In genomic region chr10:102420443-102420809, GRCh38 we compare ENCODE assay signal across 8 cellular contexts. TPM values are rescaled to one million over a fixed set of nuclear protein-coding genes. Genes with fewer than 3 reads are reported as not detected.
DNase-seq lines count a peak whose midpoint lies in the region; ATAC-seq and TF ChIP-seq lines count a peak whose summit lies in the region.

No MANE protein-coding gene starts in this region.

- peaks cover 15% of the 10 kb centered on the region for H3K4me1 ChIP-seq in MM.1S (ENCODE audit: low read length)

- H3K36me3 ChIP-seq in MM.1S (replicated peaks; ENCODE audit: insufficient read depth, low read length) = no peaks in the 10 kb centered on the region

- H3K9me3 ChIP-seq in MM.1S (replicated peaks; ENCODE audit: insufficient read depth, low read length) = no peaks in the 10 kb centered on the region

- peak overlapping the region; percentile 80; the same call in 1 of the 2 replicates for H3K9ac ChIP-seq in MM.1S (ENCODE audit: low read length)

- H3K27ac ChIP-seq in MM.1S (ENCODE audit: low read length) = peak overlapping the region; percentile 74; the same call in 1 of the 2 replicates

- H3K4me1 Mint-ChIP-seq in effector memory CD8-positive, alpha-beta T cell (ENCODE audit: low read depth in 2 of 2) = peaks cover 28 to 29% of the 10 kb centered on the region in 2 donors
- H3K4me1 Mint-ChIP-seq in natural killer cell treated with Interleukin-12 subunit alpha and Interleukin-12 subunit beta and Interleukin-15 and Interleukin-18, amount 100 ng/mL, for 72 hours (ENCODE audit: low read depth in 2 of 2) = peaks cover 12 to 24% of the 10 kb centered on the region in 2 donors

- H3K4me3 ChIP-seq in AG09309 (ENCODE audit: control insufficient read depth, low read depth, low read length) = peak overlapping the region; percentile 83
- peak overlapping the region; percentile 86 for H3K4me3 ChIP-seq in MM.1S (ENCODE audit: low read length)

- ATAC-seq in GM21390 (IDR thresholded peaks at IDR 0.05; ENCODE audit: unreplicated experiment) (peak; percentile 44), GM21717 (IDR thresholded peaks at IDR 0.05; ENCODE audit: unreplicated experiment) (no peak), GM18498 (IDR thresholded peaks at IDR 0.05; ENCODE audit: unreplicated experiment) (no peak)
- ATAC-seq in effector memory CD8-positive, alpha-beta T cell (replicated peaks) = no peak
- ATAC-seq in natural killer cell treated with Interleukin-12 subunit alpha and Interleukin-12 subunit beta and Interleukin-15 and Interleukin-18, amount 100 ng/mL, for 72 hours = peak in 1 of 2 donors; percentile 77

- peaks cover 4% of the 10 kb centered on the region; the same call in 1 of the 2 replicates for H3K79me2 ChIP-seq in MM.1S (ENCODE audit: low read length)

- H3K9me2 ChIP-seq in MM.1S (replicated peaks; ENCODE audit: insufficient read depth, low read length) = no peaks in the 10 kb centered on the region

- no peak for DNase-seq in AG09309 (ENCODE audit: low read depth)
- peak; percentile 86 for DNase-seq in MM.1S
- DNase-seq in effector memory CD8-positive, alpha-beta T cell = no peak
- DNase-seq in natural killer cell treated with Interleukin-12 subunit alpha and Interleukin-12 subunit beta and Interleukin-15 and Interleukin-18, amount 100 ng/mL, for 72 hours (ENCODE audit: low spot score) = no peak
- no peak for DNase-seq in mesenteric fat pad (ENCODE audit: low spot score)

- peak overlapping the region; percentile 86 to 91 for H3K27ac Mint-ChIP-seq in effector memory CD8-positive, alpha-beta T cell
- peak overlapping the region; percentile 91 to 99 for H3K27ac Mint-ChIP-seq in natural killer cell treated with Interleukin-12 subunit alpha and Interleukin-12 subunit beta and Interleukin-15 and Interleukin-18, amount 100 ng/mL, for 72 hours

- peaks cover 26 to 32% of the 10 kb centered on the region in 2 donors for H3K27me3 Mint-ChIP-seq in effector memory CD8-positive, alpha-beta T cell
- peaks cover 15 to 24% of the 10 kb centered on the region in 2 donors for H3K27me3 Mint-ChIP-seq in natural killer cell treated with Interleukin-12 subunit alpha and Interleukin-12 subunit beta and Interleukin-15 and Interleukin-18, amount 100 ng/mL, for 72 hours

- H3K4me3 Mint-ChIP-seq in effector memory CD8-positive, alpha-beta T cell = peak overlapping the region; percentile 96 to 98
- peak overlapping the region; percentile 98 for H3K4me3 Mint-ChIP-seq in natural killer cell treated with Interleukin-12 subunit alpha and Interleukin-12 subunit beta and Interleukin-15 and Interleukin-18, amount 100 ng/mL, for 72 hours

- peaks cover 37% of the 10 kb centered on the region for H3K36me3 Mint-ChIP-seq in effector memory CD8-positive, alpha-beta T cell (ENCODE audit: insufficient read depth)
- no peaks in the 10 kb centered on the region for H3K36me3 Mint-ChIP-seq in natural killer cell treated with Interleukin-12 subunit alpha and Interleukin-12 subunit beta and Interleukin-15 and Interleukin-18, amount 100 ng/mL, for 72 hours

- H3K9me3 Mint-ChIP-seq in effector memory CD8-positive, alpha-beta T cell = no peaks in the 10 kb centered on the region
- H3K9me3 Mint-ChIP-seq in natural killer cell treated with Interleukin-12 subunit alpha and Interleukin-12 subunit beta and Interleukin-15 and Interleukin-18, amount 100 ng/mL, for 72 hours = no peaks in the 10 kb centered on the region

- peaks cover 22% of the 10 kb centered on the region for H3F3A ChIP-seq in MM.1S (ENCODE audit: insufficient read depth, low read length)

- H3K27me3 ChIP-seq in MM.1S (replicated peaks; ENCODE audit: insufficient read depth, low read length) = peaks cover 24% of the 10 kb centered on the region

- H3K4me2 ChIP-seq in MM.1S (ENCODE audit: low read depth, low read length) = peak overlapping the region; percentile 100

- H4K20me1 ChIP-seq in MM.1S (ENCODE audit: insufficient read depth, low read length) = no peaks in the 10 kb centered on the region

- TF ChIP-seq CTCF in AG09309 (IDR thresholded peaks at IDR 0.05; ENCODE audit: control insufficient read depth, insufficient read depth, low read depth, low read length, missing control alignments) (no peak), MM.1S (IDR thresholded peaks at IDR 0.05; ENCODE audit: low read length) (no peak)

- H2AFZ ChIP-seq in MM.1S (ENCODE audit: low read length) = peak overlapping the region; percentile 84

RNA-seq across cellular contexts. Expression of gene FBXL15, which starts 0.2 kb away (rescaled TPM):
- 10 to 100 TPM; 22.0 to 23.7 TPM for total RNA-seq in natural killer cell treated with Interleukin-12 subunit alpha and Interleukin-12 subunit beta and Interleukin-15 and Interleukin-18, amount 100 ng/mL, for 72 hours
- total RNA-seq in mesenteric fat pad = 15.4 TPM

RNA-seq across cellular contexts. Expression of gene PSD, which starts 1.8 kb away (rescaled TPM):
- 1 to 10 TPM; 2.3 to 7.6 TPM for total RNA-seq in natural killer cell treated with Interleukin-12 subunit alpha and Interleukin-12 subunit beta and Interleukin-15 and Interleukin-18, amount 100 ng/mL, for 72 hours
- total RNA-seq in mesenteric fat pad = not detected

RNA-seq across cellular contexts. Expression of gene CUEDC2, which starts 11.9 kb away (rescaled TPM):
- total RNA-seq in natural killer cell treated with Interleukin-12 subunit alpha and Interleukin-12 subunit beta and Interleukin-15 and Interleukin-18, amount 100 ng/mL, for 72 hours = 10 to 100 TPM; 39.8 to 58.5 TPM
- total RNA-seq in mesenteric fat pad = 42.4 TPM

RNA-seq across cellular contexts. Expression of gene NFKB2, which starts 24.9 kb away (rescaled TPM):
- 100 to 1,000 TPM; 370 to 522 TPM for total RNA-seq in natural killer cell treated with Interleukin-12 subunit alpha and Interleukin-12 subunit beta and Interleukin-15 and Interleukin-18, amount 100 ng/mL, for 72 hours
- 43.0 TPM for total RNA-seq in mesenteric fat pad

RNA-seq across cellular contexts. Expression of gene C10orf95, which starts 30.9 kb away (rescaled TPM):
- under 1 TPM in 1 of 2 donors, not detected in 1; 0.98 TPM for total RNA-seq in natural killer cell treated with Interleukin-12 subunit alpha and Interleukin-12 subunit beta and Interleukin-15 and Interleukin-18, amount 100 ng/mL, for 72 hours
- 0.22 TPM for total RNA-seq in mesenteric fat pad
